ENCODE assay signal across 25 cellular contexts in the genomic region with DNA sequence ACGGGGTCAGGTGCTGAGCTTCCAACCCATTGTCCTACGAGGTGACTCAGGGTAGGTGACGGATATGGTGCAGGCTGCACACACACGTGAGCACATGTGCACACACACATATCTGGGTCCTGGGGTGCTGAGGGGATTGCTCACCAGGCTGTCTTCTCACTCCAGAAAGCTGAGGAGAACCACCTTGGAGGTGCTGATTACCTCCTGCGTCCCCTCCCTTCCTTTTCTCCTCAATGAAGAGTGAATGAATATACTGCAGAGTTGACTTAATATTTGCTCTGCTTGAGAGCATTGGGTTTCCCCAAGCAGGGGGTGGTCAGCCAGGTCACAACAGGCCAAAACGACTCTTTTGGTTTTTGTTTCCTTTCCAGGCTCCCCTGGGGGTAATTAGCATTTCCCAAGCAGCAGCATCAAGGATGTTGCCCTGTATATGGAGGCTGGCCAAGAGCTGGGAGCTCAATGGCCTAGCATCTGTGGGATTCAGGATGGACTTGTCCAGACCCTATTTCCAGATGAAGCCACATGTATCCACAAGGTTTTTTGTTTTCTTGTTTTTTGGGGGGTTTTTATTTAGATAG. TPM values are rescaled to one million over a fixed set of nuclear protein-coding genes. Genes with fewer than 3 reads are reported as not detected.
"Had no signal": no experiment of that assay in that cellular context is flagged by ENCODE, and none has a peak within 500 bp of the region (broad histone marks: within the 10 kb centered on the region; RNA-seq: fewer than 3 reads in every experiment).

No MANE protein-coding gene starts in this region.

- H3K9me3 ChIP-seq: breast epithelium, esophagus muscularis mucosa, pancreas, psoas muscle, tibial nerve, uterus had no signal

- H3K36me3 Mint-ChIP-seq: activated naive CD4-positive, alpha-beta T cell treated with anti-CD3 and anti-CD28 coated beads, Interleukin-2, amount 50 U/mL, for 72 hours; naive B cell had no signal

- H3K36me3 ChIP-seq: breast epithelium, esophagus muscularis mucosa, pancreas, tibial nerve, uterus had no signal

- H3K27ac Mint-ChIP-seq: activated CD4-positive, alpha-beta memory T cell treated with anti-CD3 and anti-CD28 coated beads, Interleukin-2, amount 10 ng/mL, durations not matched to agents 7 days and 5 days; activated CD4-positive, alpha-beta T cell treated with anti-CD3 and anti-CD28 coated beads, Interleukin-2, amount 10 ng/mL, durations not matched to agents 24 days and 14 days; activated naive CD4-positive, alpha-beta T cell treated with anti-CD3 and anti-CD28 coated beads, Interleukin-2, amount 50 U/mL, for 72 hours; activated T-helper 17 cell treated with anti-CD3 and anti-CD28 coated beads, Interleukin-2, amount 50 U/mL, for 72 hours; dendritic cell treated with granulocyte-macrophage colony-stimulating factor and Interleukin-4, amounts not matched to agents 40 ng/mL and 50 ng/mL, for 4 days; mesothelial cell of epicardium; naive B cell; nephron progenitor cell; T-helper 1 cell treated with Interleukin-12 subunit alpha and Interleukin-12 subunit beta and Interleukin-4 antibody, amounts not matched to agents 30 μg/mL and 1 μg/mL, for 36 hours had no signal

- H3K4me1 Mint-ChIP-seq: activated CD4-positive, alpha-beta memory T cell treated with anti-CD3 and anti-CD28 coated beads, Interleukin-2, amount 10 ng/mL, durations not matched to agents 7 days and 5 days; activated CD4-positive, alpha-beta T cell treated with anti-CD3 and anti-CD28 coated beads, Interleukin-2, amount 10 ng/mL, durations not matched to agents 24 days and 14 days; activated T-helper 17 cell treated with anti-CD3 and anti-CD28 coated beads, Interleukin-2, amount 50 U/mL, for 72 hours; mesothelial cell of epicardium; naive B cell had no signal

- H3K4me1 ChIP-seq: breast epithelium, foreskin keratinocyte, pancreas, psoas muscle, tibial nerve, uterus had no signal

- H3K9me3 Mint-ChIP-seq: activated CD4-positive, alpha-beta memory T cell treated with anti-CD3 and anti-CD28 coated beads, Interleukin-2, amount 10 ng/mL, durations not matched to agents 7 days and 5 days; activated CD4-positive, alpha-beta T cell treated with anti-CD3 and anti-CD28 coated beads, Interleukin-2, amount 10 ng/mL, durations not matched to agents 24 days and 14 days; activated naive CD4-positive, alpha-beta T cell treated with anti-CD3 and anti-CD28 coated beads, Interleukin-2, amount 50 U/mL, for 72 hours; activated T-cell treated with anti-CD3 and anti-CD28 coated beads, Interleukin-2, amount 50 U/mL, for 4 hours; activated T-helper 17 cell treated with anti-CD3 and anti-CD28 coated beads, Interleukin-2, amount 50 U/mL, for 72 hours; dendritic cell treated with granulocyte-macrophage colony-stimulating factor and Interleukin-4, amounts not matched to agents 40 ng/mL and 50 ng/mL, for 4 days; mesothelial cell of epicardium; nephron progenitor cell; T-helper 1 cell treated with Interleukin-12 subunit alpha and Interleukin-12 subunit beta and Interleukin-4 antibody, amounts not matched to agents 30 μg/mL and 1 μg/mL, for 36 hours had no signal

- H3K27me3 Mint-ChIP-seq: activated T-helper 17 cell treated with anti-CD3 and anti-CD28 coated beads, Interleukin-2, amount 50 U/mL, for 72 hours; dendritic cell treated with granulocyte-macrophage colony-stimulating factor and Interleukin-4, amounts not matched to agents 40 ng/mL and 50 ng/mL, for 4 days had no signal

- H3K27ac ChIP-seq: breast epithelium, esophagus muscularis mucosa, foreskin keratinocyte, pancreas, psoas muscle, tibial nerve, uterus, VCaP had no signal

- H3K4me3 ChIP-seq: breast epithelium, esophagus muscularis mucosa, pancreas, psoas muscle, tibial nerve, uterus had no signal

- H3K4me3 Mint-ChIP-seq: activated CD4-positive, alpha-beta memory T cell treated with anti-CD3 and anti-CD28 coated beads, Interleukin-2, amount 10 ng/mL, durations not matched to agents 7 days and 5 days; activated CD4-positive, alpha-beta T cell treated with anti-CD3 and anti-CD28 coated beads, Interleukin-2, amount 10 ng/mL, durations not matched to agents 24 days and 14 days; activated T-cell treated with anti-CD3 and anti-CD28 coated beads, Interleukin-2, amount 50 U/mL, for 4 hours; activated T-helper 17 cell treated with anti-CD3 and anti-CD28 coated beads, Interleukin-2, amount 50 U/mL, for 72 hours; dendritic cell treated with granulocyte-macrophage colony-stimulating factor and Interleukin-4, amounts not matched to agents 40 ng/mL and 50 ng/mL, for 4 days; mesothelial cell of epicardium; naive B cell; nephron progenitor cell; T-helper 1 cell treated with Interleukin-12 subunit alpha and Interleukin-12 subunit beta and Interleukin-4 antibody, amounts not matched to agents 30 μg/mL and 1 μg/mL, for 36 hours had no signal

- DNase-seq: activated CD4-positive, alpha-beta memory T cell treated with anti-CD3 and anti-CD28 coated beads, Interleukin-2, amount 10 ng/mL, durations not matched to agents 7 days and 5 days; activated CD4-positive, alpha-beta T cell treated with anti-CD3 and anti-CD28 coated beads, Interleukin-2, amount 10 ng/mL, durations not matched to agents 24 days and 14 days; activated T-cell treated with anti-CD3 and anti-CD28 coated beads, Interleukin-2, amount 50 U/mL, for 4 hours; central memory CD4-positive, alpha-beta T cell; foreskin keratinocyte; mammary epithelial cell; naive B cell; nephron progenitor cell; pancreas; psoas muscle; stimulated activated CD4-positive, alpha-beta T cell treated with anti-CD3 and anti-CD28 coated beads, Interleukin-2, amount 100 ng/mL, for 48 hours; stimulated activated naive CD4-positive, alpha-beta T cell treated with Interleukin-2 at 50 U/mL for 16 hours; SW 1271; T-helper 9 cell; uterus had no signal

- ATAC-seq: activated CD4-positive, CD25-positive, alpha-beta regulatory T cell treated with anti-CD3 and anti-CD28 coated beads, Interleukin-2, amount 50 U/mL, for 24 hours; activated naive CD4-positive, alpha-beta T cell treated with anti-CD3 and anti-CD28 coated beads, Interleukin-2, amount 50 U/mL, for 72 hours; activated T-cell treated with anti-CD3 and anti-CD28 coated beads, Interleukin-2, amount 50 U/mL, for 4 hours; activated T-helper 17 cell treated with anti-CD3 and anti-CD28 coated beads, Interleukin-2, amount 50 U/mL, for 72 hours; foreskin keratinocyte; pancreas; psoas muscle had no signal

- H3K27me3 ChIP-seq: breast epithelium, esophagus muscularis mucosa, foreskin keratinocyte, pancreas, uterus had no signal

RNA-seq across cellular contexts. Expression of a gene that starts 49.7 kb away (rescaled TPM):
- total RNA-seq: activated CD4-positive, alpha-beta memory T cell treated with anti-CD3 and anti-CD28 coated beads, Interleukin-2, amount 10 ng/mL, durations not matched to agents 7 days and 5 days; activated CD4-positive, alpha-beta T cell treated with anti-CD3 and anti-CD28 coated beads, Interleukin-2, amount 10 ng/mL, durations not matched to agents 24 days and 14 days had no signal
